8 cellular contexts compared by ENCODE assay signal in the genomic region with DNA sequence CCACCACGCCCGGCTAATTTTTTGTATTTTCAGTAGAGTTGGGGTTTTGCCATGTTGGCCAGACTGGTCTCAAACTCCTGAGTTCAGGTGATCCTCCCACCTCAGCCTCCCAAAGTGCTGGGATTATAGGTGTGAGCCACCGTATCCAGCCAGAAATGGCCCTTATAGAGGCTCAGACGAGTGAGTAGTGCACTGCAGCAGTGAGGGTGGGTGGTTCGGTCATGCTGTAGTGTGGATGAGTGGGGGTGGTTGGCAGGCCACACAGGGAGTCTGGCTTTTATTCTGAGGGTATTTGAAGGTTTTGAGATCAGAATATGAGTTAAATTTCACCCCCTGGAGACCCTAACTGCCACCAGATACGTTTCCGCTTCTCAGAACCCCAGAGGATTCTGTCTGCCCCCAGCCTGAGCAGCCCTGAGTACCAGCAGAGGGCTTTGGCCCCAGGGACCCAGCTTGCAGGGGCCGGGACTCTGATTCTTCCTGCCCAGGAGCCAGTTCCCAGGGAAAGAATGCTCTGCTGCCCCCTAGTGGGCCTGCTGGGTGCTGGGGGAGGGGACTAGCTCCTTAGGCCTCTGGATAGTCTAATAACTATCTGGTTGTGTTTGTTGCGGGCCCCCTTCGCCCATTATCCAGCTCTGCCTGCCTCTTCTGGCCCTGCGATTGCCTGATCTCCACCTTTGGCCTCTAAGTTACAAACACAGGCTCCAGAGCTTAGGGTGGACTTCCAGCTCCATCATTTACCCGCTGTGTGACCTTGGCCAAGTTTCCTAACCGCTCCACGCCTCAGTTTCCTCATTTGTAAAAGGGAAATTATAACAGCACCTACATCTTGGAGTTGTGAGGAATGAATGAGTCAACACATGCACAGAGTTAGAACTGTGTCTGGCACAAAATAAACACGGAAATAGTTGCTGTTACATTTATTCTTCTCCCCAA. TPM values are rescaled to one million over a fixed set of nuclear protein-coding genes. Genes with fewer than 3 reads are reported as not detected.
DNase-seq lines count a peak whose midpoint lies in the region; ATAC-seq and TF ChIP-seq lines count a peak whose summit lies in the region.

No MANE protein-coding gene starts in this region.

- H3K27ac ChIP-seq in liver (ENCODE audit: low read depth in 1 of 2, low read length in 2 of 2) = peak overlapping the region in 1 of 2 donors; percentile 15

- H3K9ac ChIP-seq in liver (ENCODE audit: low read depth in 1 of 2, low read length in 2 of 2) = no peak overlapping the region

- ATAC-seq in HG03354 (IDR thresholded peaks at IDR 0.05; ENCODE audit: poor library complexity, severe bottlenecking, unreplicated experiment) = peak; percentile 67
- ATAC-seq in GM19397 (IDR thresholded peaks at IDR 0.05; ENCODE audit: unreplicated experiment) = no peak

- peak overlapping the region; percentile 69 for H3K27ac Mint-ChIP-seq in activated CD4-positive, alpha-beta T cell treated with anti-CD3 and anti-CD28 coated beads, Interleukin-2, amount 10 ng/mL, durations not matched to agents 7 days and 5 days

- CTCF ChIA-PET in activated CD4-positive, alpha-beta T cell treated with anti-CD3 and anti-CD28 coated beads, Interleukin-2, amount 10 ng/mL, durations not matched to agents 7 days and 5 days (lab: Charles Lee) = interaction anchor here (0.5 to 4.5 kb wide), 43 partner anchors 8 to 801 kb away, joined by 3 to 47 read pairs (median 4); a partner anchor contains a TSS

- no peaks in the 10 kb centered on the region for H3K9me3 ChIP-seq in liver (ENCODE audit: control insufficient read depth in 4 of 4, low read length in 3 of 4)

- H3K4me3 ChIP-seq in choroid plexus epithelial cell (ENCODE audit: low read depth, low read length) (no peak overlapping the region), liver (ENCODE audit: low read depth in 1 of 3, low read length in 3 of 3) (no peak overlapping the region)

- H3K4me3 Mint-ChIP-seq in activated CD4-positive, alpha-beta T cell treated with anti-CD3 and anti-CD28 coated beads, Interleukin-2, amount 10 ng/mL, durations not matched to agents 7 days and 5 days = peak overlapping the region; percentile 87

- peak; percentile 86 for DNase-seq in EL
- DNase-seq in NCI-H748 (lab: John Stamatoyannopoulos, UW; ENCODE audit: unreplicated experiment) = peak; percentile 76
- DNase-seq in activated CD4-positive, alpha-beta T cell treated with anti-CD3 and anti-CD28 coated beads, Interleukin-2, amount 10 ng/mL, durations not matched to agents 7 days and 5 days = peak; percentile 94
- peak; percentile 88 for DNase-seq in choroid plexus epithelial cell (ENCODE audit: low read depth)
- DNase-seq in stimulated activated CD4-positive, alpha-beta T cell treated with anti-CD3 and anti-CD28 coated beads, Interleukin-4, amount 100 ng/mL, for 1 hour = peak; percentile 92

- H3K36me3 ChIP-seq in liver (ENCODE audit: control insufficient read depth in 4 of 4, insufficient read depth in 3 of 4, low read depth in 1 of 4, low read length in 3 of 4) = peaks cover 0 to 2% (median under 1%) of the 10 kb centered on the region in 4 donors

- peak; percentile 97 for TF ChIP-seq RAD21 in liver (IDR thresholded peaks at IDR 0.05)

- peak; percentile 97 for TF ChIP-seq CTCF in choroid plexus epithelial cell (conservative IDR thresholded peaks at IDR 0.05; ENCODE audit: low read depth, low read length)
- peak; percentile 96 for TF ChIP-seq CTCF in liver (IDR thresholded peaks at IDR 0.05; ENCODE audit: low read depth, low read length, missing input control)

- POLR2A ChIA-PET in activated CD4-positive, alpha-beta T cell treated with anti-CD3 and anti-CD28 coated beads, Interleukin-2, amount 10 ng/mL, durations not matched to agents 7 days and 5 days (lab: Charles Lee) = interaction anchor here (0.6 to 1.0 kb wide), 2 partner anchors 74 to 228 kb away, joined by 3 read pairs; no protein-coding TSS in a partner anchor

- peaks cover under 1% of the 10 kb centered on the region for H3K27me3 Mint-ChIP-seq in activated CD4-positive, alpha-beta T cell treated with anti-CD3 and anti-CD28 coated beads, Interleukin-2, amount 10 ng/mL, durations not matched to agents 7 days and 5 days

- H3K4me1 Mint-ChIP-seq in activated CD4-positive, alpha-beta T cell treated with anti-CD3 and anti-CD28 coated beads, Interleukin-2, amount 10 ng/mL, durations not matched to agents 7 days and 5 days = peaks cover 31% of the 10 kb centered on the region

- peaks cover 2% of the 10 kb centered on the region for H3K36me3 Mint-ChIP-seq in activated CD4-positive, alpha-beta T cell treated with anti-CD3 and anti-CD28 coated beads, Interleukin-2, amount 10 ng/mL, durations not matched to agents 7 days and 5 days (ENCODE audit: low read depth)

- 36% methylated on average over 15 of the region's 15 CpGs for WGBS in liver

- H3K27me3 ChIP-seq in liver (ENCODE audit: control insufficient read depth in 4 of 4, insufficient read depth in 4 of 4, low read length in 3 of 4) = no peaks in the 10 kb centered on the region

- no peaks in the 10 kb centered on the region for H3K9me3 Mint-ChIP-seq in activated CD4-positive, alpha-beta T cell treated with anti-CD3 and anti-CD28 coated beads, Interleukin-2, amount 10 ng/mL, durations not matched to agents 7 days and 5 days

- peaks cover 8 to 32% (median 24%) of the 10 kb centered on the region in 4 donors for H3K4me1 ChIP-seq in liver (ENCODE audit: control insufficient read depth in 4 of 4, insufficient read depth in 4 of 4, low read length in 3 of 4)

TF ChIP-seq in liver, 16 proteins besides CTCF, POLR2A, EP300 and RAD21 (continues in another document):
- TF ChIP-seq, protein P1, sequence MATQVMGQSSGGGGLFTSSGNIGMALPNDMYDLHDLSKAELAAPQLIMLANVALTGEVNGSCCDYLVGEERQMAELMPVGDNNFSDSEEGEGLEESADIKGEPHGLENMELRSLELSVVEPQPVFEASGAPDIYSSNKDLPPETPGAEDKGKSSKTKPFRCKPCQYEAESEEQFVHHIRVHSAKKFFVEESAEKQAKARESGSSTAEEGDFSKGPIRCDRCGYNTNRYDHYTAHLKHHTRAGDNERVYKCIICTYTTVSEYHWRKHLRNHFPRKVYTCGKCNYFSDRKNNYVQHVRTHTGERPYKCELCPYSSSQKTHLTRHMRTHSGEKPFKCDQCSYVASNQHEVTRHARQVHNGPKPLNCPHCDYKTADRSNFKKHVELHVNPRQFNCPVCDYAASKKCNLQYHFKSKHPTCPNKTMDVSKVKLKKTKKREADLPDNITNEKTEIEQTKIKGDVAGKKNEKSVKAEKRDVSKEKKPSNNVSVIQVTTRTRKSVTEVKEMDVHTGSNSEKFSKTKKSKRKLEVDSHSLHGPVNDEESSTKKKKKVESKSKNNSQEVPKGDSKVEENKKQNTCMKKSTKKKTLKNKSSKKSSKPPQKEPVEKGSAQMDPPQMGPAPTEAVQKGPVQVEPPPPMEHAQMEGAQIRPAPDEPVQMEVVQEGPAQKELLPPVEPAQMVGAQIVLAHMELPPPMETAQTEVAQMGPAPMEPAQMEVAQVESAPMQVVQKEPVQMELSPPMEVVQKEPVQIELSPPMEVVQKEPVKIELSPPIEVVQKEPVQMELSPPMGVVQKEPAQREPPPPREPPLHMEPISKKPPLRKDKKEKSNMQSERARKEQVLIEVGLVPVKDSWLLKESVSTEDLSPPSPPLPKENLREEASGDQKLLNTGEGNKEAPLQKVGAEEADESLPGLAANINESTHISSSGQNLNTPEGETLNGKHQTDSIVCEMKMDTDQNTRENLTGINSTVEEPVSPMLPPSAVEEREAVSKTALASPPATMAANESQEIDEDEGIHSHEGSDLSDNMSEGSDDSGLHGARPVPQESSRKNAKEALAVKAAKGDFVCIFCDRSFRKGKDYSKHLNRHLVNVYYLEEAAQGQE (IDR thresholded peaks at IDR 0.05) = peak; percentile 18
- TF ChIP-seq HNF4A (conservative IDR thresholded peaks at IDR 0.05) (peak; percentile 5 to 35), JUND (IDR thresholded peaks at IDR 0.05) (no peak)
- TF ChIP-seq, protein P2, sequence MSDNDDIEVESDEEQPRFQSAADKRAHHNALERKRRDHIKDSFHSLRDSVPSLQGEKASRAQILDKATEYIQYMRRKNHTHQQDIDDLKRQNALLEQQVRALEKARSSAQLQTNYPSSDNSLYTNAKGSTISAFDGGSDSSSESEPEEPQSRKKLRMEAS (IDR thresholded peaks at IDR 0.05) = no peak
- TF ChIP-seq, protein P3, sequence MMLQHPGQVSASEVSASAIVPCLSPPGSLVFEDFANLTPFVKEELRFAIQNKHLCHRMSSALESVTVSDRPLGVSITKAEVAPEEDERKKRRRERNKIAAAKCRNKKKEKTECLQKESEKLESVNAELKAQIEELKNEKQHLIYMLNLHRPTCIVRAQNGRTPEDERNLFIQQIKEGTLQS (IDR thresholded peaks at IDR 0.05) = no peak

RNA-seq across cellular contexts. Expression of a gene that starts 2.0 kb away (rescaled TPM):
- 1 to 10 TPM; 3.4 to 3.7 TPM for total RNA-seq in activated CD4-positive, alpha-beta T cell treated with anti-CD3 and anti-CD28 coated beads, Interleukin-2, amount 10 ng/mL, durations not matched to agents 7 days and 5 days
- total RNA-seq in liver = 1 to 10 TPM; 2.6 to 8.0 TPM
- 1 to 10 TPM; 5.2 to 5.3 TPM for polyA plus RNA-seq in liver

RNA-seq across cellular contexts. Expression of a gene that starts 14.2 kb away (rescaled TPM):
- total RNA-seq in activated CD4-positive, alpha-beta T cell treated with anti-CD3 and anti-CD28 coated beads, Interleukin-2, amount 10 ng/mL, durations not matched to agents 7 days and 5 days = 10 to 100 TPM; 13.7 to 13.9 TPM
- total RNA-seq in liver = 1 to 10 TPM; 3.2 to 4.7 TPM
- 1 to 10 TPM; 2.3 to 3.0 TPM for polyA plus RNA-seq in liver

RNA-seq across cellular contexts. Expression of a gene that starts 20.4 kb away (rescaled TPM):
- total RNA-seq in activated CD4-positive, alpha-beta T cell treated with anti-CD3 and anti-CD28 coated beads, Interleukin-2, amount 10 ng/mL, durations not matched to agents 7 days and 5 days = 10 to 100 TPM; 48.4 to 51.4 TPM
- 10 to 100 TPM in 1 of 2 donors, 1 to 10 TPM in 1; 6.0 to 12.0 TPM for total RNA-seq in liver
- 10 to 100 TPM; 18.1 to 18.8 TPM for polyA plus RNA-seq in liver

RNA-seq across cellular contexts. Expression of a gene that starts 27.0 kb away (rescaled TPM):
- 100 to 1,000 TPM; 383 to 413 TPM for total RNA-seq in activated CD4-positive, alpha-beta T cell treated with anti-CD3 and anti-CD28 coated beads, Interleukin-2, amount 10 ng/mL, durations not matched to agents 7 days and 5 days
- total RNA-seq in liver = 1 to 10 TPM in 1 of 2 donors, under 1 TPM in 1; 0.42 to 1.0 TPM
- 1 to 10 TPM; 1.4 to 2.8 TPM for polyA plus RNA-seq in liver

RNA-seq across cellular contexts. Expression of a gene that starts 34.8 kb away (rescaled TPM):
- total RNA-seq in activated CD4-positive, alpha-beta T cell treated with anti-CD3 and anti-CD28 coated beads, Interleukin-2, amount 10 ng/mL, durations not matched to agents 7 days and 5 days = not detected
- under 1 TPM in 1 of 2 donors, not detected in 1; 0.70 TPM for total RNA-seq in liver
- polyA plus RNA-seq in liver = not detected
